Comparison of ENCODE assay signal across 28 cellular contexts in the genomic region with DNA sequence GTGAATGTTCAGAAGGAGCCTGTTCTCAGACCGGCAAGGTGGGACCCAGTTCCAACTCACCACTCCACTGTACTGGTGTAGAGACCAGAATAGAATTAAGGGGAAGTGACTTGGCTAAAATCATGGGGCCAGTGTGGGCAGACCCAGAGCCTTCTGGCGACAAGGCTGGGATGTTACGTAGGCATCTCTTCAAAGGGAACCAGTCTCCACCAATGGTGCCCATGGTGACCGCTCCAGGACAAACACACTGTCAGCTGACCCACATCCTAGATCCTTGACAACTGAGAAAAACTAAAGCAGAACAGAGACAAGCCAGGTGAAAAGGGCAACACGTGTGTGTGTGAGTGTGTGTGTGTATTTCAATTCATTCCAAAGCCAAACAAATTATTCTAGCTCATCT.
"Had no signal": no experiment of that assay in that cellular context is flagged by ENCODE, and none has a peak within 500 bp of the region (broad histone marks: within the 10 kb centered on the region; RNA-seq: fewer than 3 reads in every experiment).

No MANE protein-coding gene starts in this region.

- H3K36me3 Mint-ChIP-seq: activated CD8-positive, alpha-beta memory T cell treated with anti-CD3 and anti-CD28 coated beads, Interleukin-2, amount 10 ng/mL, durations not matched to agents 7 days and 5 days; activated naive CD4-positive, alpha-beta T cell treated with anti-CD3 and anti-CD28 coated beads, Interleukin-2, amount 50 U/mL, for 72 hours; immature natural killer cell; stimulated activated naive B cell treated with anti-CD40 and anti-IgM and Interleukin-4, amounts not matched to agents 10 μg/mL and 1 μg/mL and 100 μg/mL, for 72 hours had no signal

- H3K27ac ChIP-seq: epithelial cell of prostate, esophagus squamous epithelium, sigmoid colon, stomach, thyroid gland, upper lobe of left lung had no signal

- ATAC-seq: activated CD4-positive, alpha-beta T cell treated with anti-CD3 and anti-CD28 coated beads for 36 hours; activated CD8-positive, alpha-beta memory T cell treated with anti-CD3 and anti-CD28 coated beads, Interleukin-2, amount 10 ng/mL, durations not matched to agents 7 days and 5 days; activated CD8-positive, alpha-beta T cell treated with anti-CD3 and anti-CD28 coated beads, Interleukin-2, amount 10 ng/mL, durations not matched to agents 7 days and 5 days; activated naive CD4-positive, alpha-beta T cell treated with anti-CD3 and anti-CD28 coated beads, Interleukin-2, amount 50 U/mL, for 72 hours; T-helper 17 cell had no signal

- H3K9me3 Mint-ChIP-seq: activated B cell treated with CpG ODN at 0.5 μM for 24 hours; activated naive CD4-positive, alpha-beta T cell treated with anti-CD3 and anti-CD28 coated beads, Interleukin-2, amount 50 U/mL, for 72 hours; stimulated activated naive B cell treated with anti-CD40 and anti-IgM and Interleukin-4, amounts not matched to agents 10 μg/mL and 1 μg/mL and 100 μg/mL, for 72 hours had no signal

- H3K4me1 ChIP-seq: breast epithelium, esophagus squamous epithelium, sigmoid colon, stomach, thyroid gland, upper lobe of left lung had no signal

- H3K4me1 Mint-ChIP-seq: activated B cell treated with CpG ODN at 0.5 μM for 24 hours; activated CD4-positive, alpha-beta T cell treated with anti-CD3 and anti-CD28 coated beads for 36 hours; activated CD8-positive, alpha-beta memory T cell treated with anti-CD3 and anti-CD28 coated beads, Interleukin-2, amount 10 ng/mL, durations not matched to agents 7 days and 5 days; immature natural killer cell; stimulated activated naive B cell treated with anti-CD40 and anti-IgM and Interleukin-4, amounts not matched to agents 10 μg/mL and 1 μg/mL and 100 μg/mL, for 72 hours; T-helper 17 cell had no signal

- H3K4me3 ChIP-seq: breast epithelium, esophagus squamous epithelium, ovary, sigmoid colon, stomach, thyroid gland, upper lobe of left lung had no signal

- H3K36me3 ChIP-seq: breast epithelium, esophagus squamous epithelium, ovary, sigmoid colon, stomach, thyroid gland, upper lobe of left lung had no signal

- H3K27ac Mint-ChIP-seq: activated B cell treated with CpG ODN at 0.5 μM for 24 hours; activated CD4-positive, alpha-beta T cell treated with anti-CD3 and anti-CD28 coated beads for 36 hours; activated CD8-positive, alpha-beta memory T cell treated with anti-CD3 and anti-CD28 coated beads, Interleukin-2, amount 10 ng/mL, durations not matched to agents 7 days and 5 days; activated CD8-positive, alpha-beta T cell treated with anti-CD3 and anti-CD28 coated beads, Interleukin-2, amount 10 ng/mL, durations not matched to agents 7 days and 5 days; immature natural killer cell; progenitor cell of endocrine pancreas; stimulated activated naive B cell treated with anti-CD40 and anti-IgM and Interleukin-4, amounts not matched to agents 10 μg/mL and 1 μg/mL and 100 μg/mL, for 72 hours; T-helper 17 cell had no signal

- H3K4me3 Mint-ChIP-seq: activated B cell treated with CpG ODN at 0.5 μM for 24 hours; activated CD4-positive, alpha-beta T cell treated with anti-CD3 and anti-CD28 coated beads for 36 hours; activated CD8-positive, alpha-beta memory T cell treated with anti-CD3 and anti-CD28 coated beads, Interleukin-2, amount 10 ng/mL, durations not matched to agents 7 days and 5 days; activated CD8-positive, alpha-beta T cell treated with anti-CD3 and anti-CD28 coated beads, Interleukin-2, amount 10 ng/mL, durations not matched to agents 7 days and 5 days; immature natural killer cell; stimulated activated naive B cell treated with anti-CD40 and anti-IgM and Interleukin-4, amounts not matched to agents 10 μg/mL and 1 μg/mL and 100 μg/mL, for 72 hours; T-helper 17 cell had no signal

- H3K9me3 ChIP-seq: breast epithelium, esophagus squamous epithelium, ovary, sigmoid colon, stomach, thyroid gland, upper lobe of left lung had no signal

- H3K27me3 ChIP-seq: breast epithelium, esophagus squamous epithelium, ovary, sigmoid colon, stomach, thyroid gland, upper lobe of left lung had no signal

- DNase-seq: activated B cell treated with CpG ODN at 0.5 μM for 24 hours; activated CD4-positive, alpha-beta T cell treated with anti-CD3 and anti-CD28 coated beads for 36 hours; activated CD8-positive, alpha-beta memory T cell treated with anti-CD3 and anti-CD28 coated beads, Interleukin-2, amount 10 ng/mL, durations not matched to agents 7 days and 5 days; activated CD8-positive, alpha-beta T cell treated with anti-CD3 and anti-CD28 coated beads, Interleukin-2, amount 10 ng/mL, durations not matched to agents 7 days and 5 days; activated naive CD4-positive, alpha-beta T cell; activated T-cell treated with anti-CD3 and anti-CD28 coated beads, Interleukin-2, amount 50 U/mL, for 48 hours; dermis blood vessel endothelial cell; effector CD8-positive, alpha-beta T cell; esophagus squamous epithelium; foreskin melanocyte; hippocampal formation; immature natural killer cell; kidney; mammary epithelial cell; ovary; sigmoid colon; small intestine; stimulated activated CD4-positive, alpha-beta T cell treated with anti-CD3 and anti-CD28 coated beads, Interleukin-4, amount 100 ng/mL, for 24 hours; stimulated activated naive B cell treated with anti-CD40 and anti-IgM and Interleukin-4, amounts not matched to agents 10 μg/mL and 1 μg/mL and 100 μg/mL, for 72 hours; stomach; T-helper 17 cell; T1000; thyroid gland had no signal
